In the genomic region with DNA sequence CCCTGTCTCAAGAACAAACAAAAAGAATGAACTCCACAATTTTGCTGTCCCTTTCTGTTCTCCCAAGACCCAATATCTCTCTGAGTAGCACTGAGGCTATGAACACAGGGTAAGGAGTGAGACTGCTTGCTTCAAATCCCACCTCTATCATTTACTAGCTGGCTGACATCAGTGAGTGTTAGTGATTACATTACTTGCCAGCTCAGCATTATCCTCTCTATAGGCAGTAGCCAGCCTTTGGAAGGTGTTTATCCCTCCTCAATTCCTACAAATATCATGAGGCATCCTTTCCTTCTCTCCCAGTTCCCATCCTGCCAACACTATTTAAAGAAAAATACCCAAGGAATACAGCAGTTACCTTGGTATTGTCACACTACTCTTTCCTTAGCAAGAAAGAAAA, we compare ENCODE assay signal across 1 cellular context.
TF ChIP-seq lines count a peak whose summit lies in the region.

No MANE protein-coding gene starts in this region.

TF ChIP-seq in IMR-90, 13 proteins besides CTCF, POLR2A, EP300 and RAD21:
- TF ChIP-seq MAFK (IDR thresholded peaks at IDR 0.05; ENCODE audit: low read depth, low read length) (peak; percentile 88), CEBPB (IDR thresholded peaks at IDR 0.05; ENCODE audit: low read depth, low read length) (no peak)
